35 cellular contexts compared by ENCODE assay signal in genomic region chr6:157789297-157789696, GRCh38.
"Had no signal": no experiment of that assay in that cellular context is flagged by ENCODE, and none has a peak within 500 bp of the region (broad histone marks: within the 10 kb centered on the region; RNA-seq: fewer than 3 reads in every experiment).

No MANE protein-coding gene starts in this region.

- ATAC-seq: activated CD8-positive, alpha-beta T cell treated with anti-CD3 and anti-CD28 coated beads for 36 hours; activated naive CD8-positive, alpha-beta T cell treated with anti-CD3 and anti-CD28 coated beads, Interleukin-2, amount 50 U/mL, for 24 hours had no signal

- H3K9me3 Mint-ChIP-seq: activated B cell treated with CpG ODN at 0.5 μM for 24 hours; activated naive CD4-positive, alpha-beta T cell treated with anti-CD3 and anti-CD28 coated beads, Interleukin-2, amount 50 U/mL, for 24 hours; central memory CD8-positive, alpha-beta T cell; T-helper 2 cell treated with Interferon-gamma antibody and Interleukin-4, amounts not matched to agents 5 μg/mL and 100 μg/mL, for 36 hours had no signal

- H3K4me3 ChIP-seq: ascending aorta, cardiac muscle cell had no signal

- H3K9me3 ChIP-seq: ascending aorta had no signal

- DNase-seq: activated B cell treated with CpG ODN at 0.5 μM for 24 hours; activated CD4-positive, alpha-beta memory T cell treated with anti-CD3 and anti-CD28 coated beads for 36 hours; activated CD4-positive, alpha-beta T cell treated with anti-CD3 and anti-CD28 coated beads for 4 hours; activated CD4-positive, alpha-beta T cell treated with anti-CD3 and anti-CD28 coated beads, Interleukin-2, amount 50 U/mL, for 1 hour; activated CD4-positive, alpha-beta T cell treated with anti-CD3 and anti-CD28 coated beads, Interleukin-2, amount 50 U/mL, for 4 hours; activated CD4-positive, CD25-positive, alpha-beta regulatory T cell treated with anti-CD3 and anti-CD28 coated beads, Interleukin-2, amount 50 U/mL, for 72 hours; activated CD8-positive, alpha-beta memory T cell treated with anti-CD3 and anti-CD28 coated beads, Interleukin-2, amount 50 U/mL, for 48 hours; activated CD8-positive, alpha-beta T cell treated with anti-CD3 and anti-CD28 coated beads for 36 hours; activated effector memory CD4-positive, alpha-beta T cell treated with Interleukin-2 at 50 U/mL for 16 hours; activated gamma-delta T cell; activated naive CD4-positive, alpha-beta T cell treated with anti-CD3 and anti-CD28 coated beads, Interleukin-2, amount 10 ng/mL, durations not matched to agents 7 days and 5 days; activated naive CD4-positive, alpha-beta T cell treated with Interleukin-2 at 50 U/mL for 16 hours; activated naive CD8-positive, alpha-beta T cell treated with anti-CD3 and anti-CD28 coated beads, Interleukin-2, amount 10 ng/mL, durations not matched to agents 7 days and 5 days; activated naive CD8-positive, alpha-beta T cell treated with anti-CD3 and anti-CD28 coated beads, Interleukin-2, amount 50 U/mL, for 24 hours; activated T-cell treated with anti-CD3 and anti-CD28 coated beads, Interleukin-2, amount 50 U/mL, for 24 hours; activated T-cell treated with anti-CD3 and anti-CD28 coated beads, Interleukin-2, amount 50 U/mL, for 48 hours; amygdala; anterior cingulate cortex; caudate nucleus; cerebellar nuclear complex; T-helper 1 cell; T-helper 2 cell; T-helper 9 cell had no signal

- H3K27me3 Mint-ChIP-seq: activated B cell treated with CpG ODN at 0.5 μM for 24 hours; activated CD4-positive, alpha-beta memory T cell treated with anti-CD3 and anti-CD28 coated beads for 36 hours; activated CD8-positive, alpha-beta T cell treated with anti-CD3 and anti-CD28 coated beads for 36 hours; activated naive CD4-positive, alpha-beta T cell treated with anti-CD3 and anti-CD28 coated beads, Interleukin-2, amount 50 U/mL, for 24 hours; activated naive CD8-positive, alpha-beta T cell; activated T-cell treated with anti-CD3 and anti-CD28 coated beads, Interleukin-2, amount 50 U/mL, for 24 hours had no signal

- H3K4me1 ChIP-seq: ascending aorta had no signal

- H3K36me3 Mint-ChIP-seq: activated CD4-positive, alpha-beta memory T cell treated with anti-CD3 and anti-CD28 coated beads for 36 hours; activated naive CD4-positive, alpha-beta T cell treated with anti-CD3 and anti-CD28 coated beads, Interleukin-2, amount 10 ng/mL, durations not matched to agents 7 days and 5 days; activated naive CD4-positive, alpha-beta T cell treated with anti-CD3 and anti-CD28 coated beads, Interleukin-2, amount 50 U/mL, for 24 hours; activated naive CD8-positive, alpha-beta T cell; brain had no signal

- H3K27ac Mint-ChIP-seq: activated B cell treated with CpG ODN at 0.5 μM for 24 hours; activated CD4-positive, alpha-beta memory T cell treated with anti-CD3 and anti-CD28 coated beads for 36 hours; activated CD8-positive, alpha-beta T cell treated with anti-CD3 and anti-CD28 coated beads for 36 hours; activated naive CD4-positive, alpha-beta T cell treated with anti-CD3 and anti-CD28 coated beads, Interleukin-2, amount 10 ng/mL, durations not matched to agents 7 days and 5 days; activated naive CD4-positive, alpha-beta T cell treated with anti-CD3 and anti-CD28 coated beads, Interleukin-2, amount 50 U/mL, for 24 hours; activated naive CD8-positive, alpha-beta T cell; activated naive CD8-positive, alpha-beta T cell treated with anti-CD3 and anti-CD28 coated beads, Interleukin-2, amount 10 ng/mL, durations not matched to agents 7 days and 5 days; activated naive CD8-positive, alpha-beta T cell treated with anti-CD3 and anti-CD28 coated beads, Interleukin-2, amount 50 U/mL, for 24 hours; activated T-cell treated with anti-CD3 and anti-CD28 coated beads, Interleukin-2, amount 50 U/mL, for 24 hours; activated T-helper 2 cell treated with anti-CD3 and anti-CD28 coated beads, Interferon-gamma antibody, Interleukin-2, Interleukin-4, amounts not matched to agents 10 μg/mL and 5 μg/mL and 100 μg/mL, durations not matched to agents 14 hours and 24 hours and 36 hours; brain; T-helper 1 cell treated with Interleukin-12 subunit alpha and Interleukin-12 subunit beta and Interleukin-4 antibody, amounts not matched to agents 30 μg/mL and 1 μg/mL, for 36 hours; T-helper 2 cell treated with Interferon-gamma antibody and Interleukin-4, amounts not matched to agents 5 μg/mL and 100 μg/mL, for 36 hours had no signal

- H3K27me3 ChIP-seq: ascending aorta, cardiac muscle cell had no signal

- H3K4me1 Mint-ChIP-seq: activated naive CD8-positive, alpha-beta T cell treated with anti-CD3 and anti-CD28 coated beads, Interleukin-2, amount 10 ng/mL, durations not matched to agents 7 days and 5 days; brain; central memory CD8-positive, alpha-beta T cell had no signal

- H3K36me3 ChIP-seq: ascending aorta, cardiac muscle cell had no signal

- H3K4me3 Mint-ChIP-seq: activated B cell treated with CpG ODN at 0.5 μM for 24 hours; activated CD4-positive, alpha-beta memory T cell treated with anti-CD3 and anti-CD28 coated beads for 36 hours; activated CD8-positive, alpha-beta T cell treated with anti-CD3 and anti-CD28 coated beads for 36 hours; activated naive CD4-positive, alpha-beta T cell treated with anti-CD3 and anti-CD28 coated beads, Interleukin-2, amount 10 ng/mL, durations not matched to agents 7 days and 5 days; activated naive CD4-positive, alpha-beta T cell treated with anti-CD3 and anti-CD28 coated beads, Interleukin-2, amount 50 U/mL, for 24 hours; activated naive CD8-positive, alpha-beta T cell; activated naive CD8-positive, alpha-beta T cell treated with anti-CD3 and anti-CD28 coated beads, Interleukin-2, amount 10 ng/mL, durations not matched to agents 7 days and 5 days; activated naive CD8-positive, alpha-beta T cell treated with anti-CD3 and anti-CD28 coated beads, Interleukin-2, amount 50 U/mL, for 24 hours; activated T-cell treated with anti-CD3 and anti-CD28 coated beads, Interleukin-2, amount 50 U/mL, for 24 hours; brain; central memory CD8-positive, alpha-beta T cell; T-helper 1 cell treated with Interleukin-12 subunit alpha and Interleukin-12 subunit beta and Interleukin-4 antibody, amounts not matched to agents 30 μg/mL and 1 μg/mL, for 36 hours; T-helper 2 cell treated with Interferon-gamma antibody and Interleukin-4, amounts not matched to agents 5 μg/mL and 100 μg/mL, for 36 hours had no signal

- FAIRE-seq: bronchial epithelial cell, TTC549 had no signal

- H3K27ac ChIP-seq: ascending aorta, cardiac muscle cell, VCaP had no signal
